In the genomic region with DNA sequence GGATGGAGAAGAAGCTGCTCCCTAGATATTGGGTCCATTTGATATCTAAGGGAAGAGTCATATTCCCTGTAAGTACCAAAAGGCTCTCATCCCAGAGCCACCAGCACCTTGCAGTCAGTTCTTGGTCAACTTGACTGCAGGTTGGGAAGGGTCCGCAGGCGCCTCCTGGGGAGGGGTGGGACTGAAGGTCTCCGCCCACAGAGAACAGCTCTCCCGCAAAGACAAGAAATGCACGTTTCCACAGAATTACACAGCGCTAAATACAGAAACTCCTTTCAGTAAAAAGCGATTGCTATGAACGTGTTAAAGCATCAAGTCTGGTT, we compare ENCODE assay signal across 8 cellular contexts. TPM values are rescaled to one million over a fixed set of nuclear protein-coding genes. Genes with fewer than 3 reads are reported as not detected.
DNase-seq lines count a peak whose midpoint lies in the region; ATAC-seq lines count a peak whose summit lies in the region.

No MANE protein-coding gene starts in this region.

- peak overlapping the region; percentile 88 for H3K27ac Mint-ChIP-seq in activated T-helper 17 cell treated with anti-CD3 and anti-CD28 coated beads, Interleukin-2, amount 50 U/mL, for 72 hours
- peak overlapping the region; percentile 96 for H3K27ac Mint-ChIP-seq in stimulated activated memory B cell treated with anti-CD40 and anti-IgM and Interleukin-4, amounts not matched to agents 10 μg/mL and 1 μg/mL and 100 μg/mL, for 72 hours

- peaks cover 20% of the 10 kb centered on the region for H3K4me1 Mint-ChIP-seq in activated T-helper 17 cell treated with anti-CD3 and anti-CD28 coated beads, Interleukin-2, amount 50 U/mL, for 72 hours
- H3K4me1 Mint-ChIP-seq in stimulated activated memory B cell treated with anti-CD40 and anti-IgM and Interleukin-4, amounts not matched to agents 10 μg/mL and 1 μg/mL and 100 μg/mL, for 72 hours = peaks cover 49% of the 10 kb centered on the region

- peaks cover 2% of the 10 kb centered on the region for H3K9me3 ChIP-seq in iPS-18c (ENCODE audit: control insufficient read depth, insufficient read depth, low read length)

- DNase-seq in DMS53 treated with DMSO at 0.1 percent for 48 hours (lab: John Stamatoyannopoulos, UW; ENCODE audit: unreplicated experiment) = peak; percentile 20
- DNase-seq in DMS53 (lab: John Stamatoyannopoulos, UW) = no peak
- no peak for DNase-seq in G401 (ENCODE audit: low spot score)
- DNase-seq in HK-2 (ENCODE audit: unreplicated experiment) = no peak

- no peaks in the 10 kb centered on the region for H3K27me3 Mint-ChIP-seq in activated T-helper 17 cell treated with anti-CD3 and anti-CD28 coated beads, Interleukin-2, amount 50 U/mL, for 72 hours
- H3K27me3 Mint-ChIP-seq in stimulated activated memory B cell treated with anti-CD40 and anti-IgM and Interleukin-4, amounts not matched to agents 10 μg/mL and 1 μg/mL and 100 μg/mL, for 72 hours = no peaks in the 10 kb centered on the region

- no peaks in the 10 kb centered on the region for H3K36me3 Mint-ChIP-seq in activated T-helper 17 cell treated with anti-CD3 and anti-CD28 coated beads, Interleukin-2, amount 50 U/mL, for 72 hours (ENCODE audit: low read depth)
- peaks cover 13% of the 10 kb centered on the region for H3K36me3 Mint-ChIP-seq in stimulated activated memory B cell treated with anti-CD40 and anti-IgM and Interleukin-4, amounts not matched to agents 10 μg/mL and 1 μg/mL and 100 μg/mL, for 72 hours

- H3K4me3 Mint-ChIP-seq in activated T-helper 17 cell treated with anti-CD3 and anti-CD28 coated beads, Interleukin-2, amount 50 U/mL, for 72 hours = peak overlapping the region; percentile 90
- peak overlapping the region; percentile 90 for H3K4me3 Mint-ChIP-seq in stimulated activated memory B cell treated with anti-CD40 and anti-IgM and Interleukin-4, amounts not matched to agents 10 μg/mL and 1 μg/mL and 100 μg/mL, for 72 hours

- H3K9me3 Mint-ChIP-seq in activated T-helper 17 cell treated with anti-CD3 and anti-CD28 coated beads, Interleukin-2, amount 50 U/mL, for 72 hours = no peaks in the 10 kb centered on the region
- H3K9me3 Mint-ChIP-seq in stimulated activated memory B cell treated with anti-CD40 and anti-IgM and Interleukin-4, amounts not matched to agents 10 μg/mL and 1 μg/mL and 100 μg/mL, for 72 hours = no peaks in the 10 kb centered on the region

- in situ Hi-C loops in G401 (cut with HindIII; ENCODE audit: low sequenced_read_pairs) = no loop called here

- no peak for ATAC-seq in activated T-helper 17 cell treated with anti-CD3 and anti-CD28 coated beads, Interleukin-2, amount 50 U/mL, for 72 hours (replicated peaks)
- ATAC-seq in stimulated activated memory B cell treated with anti-CD40 and anti-IgM and Interleukin-4, amounts not matched to agents 10 μg/mL and 1 μg/mL and 100 μg/mL, for 72 hours = no peak
- no peak for ATAC-seq in GM18858 (IDR thresholded peaks at IDR 0.05; ENCODE audit: unreplicated experiment)

- peak overlapping the region; percentile 86 for H3K4me3 ChIP-seq in iPS-18c (ENCODE audit: insufficient read depth, low read depth, low read length)

RNA-seq across cellular contexts. Expression of a gene that starts 0.9 kb away (rescaled TPM):
- total RNA-seq in activated T-helper 17 cell treated with anti-CD3 and anti-CD28 coated beads, Interleukin-2, amount 50 U/mL, for 72 hours = 10 to 100 TPM; 41.2 to 49.4 TPM
- total RNA-seq in G401 (2014; rRNA removed; shearing (Covaris generic)) = 32.4 and 37.3 TPM in 2 replicates

RNA-seq across cellular contexts. Expression of a gene that starts 32.8 kb away (rescaled TPM):
- total RNA-seq in activated T-helper 17 cell treated with anti-CD3 and anti-CD28 coated beads, Interleukin-2, amount 50 U/mL, for 72 hours = 10 to 100 TPM; 30.4 to 57.0 TPM
- 4.1 and 11.5 TPM in 2 replicates for total RNA-seq in G401 (2014; rRNA removed; shearing (Covaris generic))
